In genomic region chr1:53237638-53238037, GRCh38 we compare ENCODE assay signal across 8 cellular contexts. TPM values are rescaled to one million over a fixed set of nuclear protein-coding genes. Genes with fewer than 3 reads are reported as not detected.
A peak's percentile ranks its signal among the peaks of the same experiment; 100 is the strongest.
DNase-seq lines count a peak whose midpoint lies in the region; ATAC-seq, FAIRE-seq and TF ChIP-seq lines count a peak whose summit lies in the region.

No MANE protein-coding gene starts in this region.

- no peak for ATAC-seq in psoas muscle
- no peak for ATAC-seq in HG03520 (IDR thresholded peaks at IDR 0.05; ENCODE audit: unreplicated experiment)

- no peaks in the 10 kb centered on the region for H3K9me2 ChIP-seq in PC-9 (ENCODE audit: insufficient read depth)

- CTCF ChIA-PET in PC-9 (lab: Charles Lee) = interaction anchor here (0.5 kb wide), 1 partner anchor 499 kb away, joined by 3 read pairs; no protein-coding TSS in a partner anchor

- POLR2A ChIA-PET in PC-9 (lab: Charles Lee; ENCODE audit: unreplicated experiment) = no interaction called here

- TF ChIP-seq CTCF in GM12864 (IDR thresholded peaks at IDR 0.05; ENCODE audit: low read depth, low read length, missing control alignments) (no peak), PC-9 (conservative IDR thresholded peaks at IDR 0.05) (no peak), esophagus muscularis mucosa (IDR thresholded peaks at IDR 0.05) (no peak), psoas muscle (IDR thresholded peaks at IDR 0.05) (no peak)

- H3K4me1 ChIP-seq in PC-9 (replicated peaks; ENCODE audit: insufficient read depth) = peaks cover 27% of the 10 kb centered on the region
- H3K4me1 ChIP-seq in esophagus muscularis mucosa = peaks cover 18 to 34% (median 30%) of the 10 kb centered on the region in 4 donors
- peaks cover 23% of the 10 kb centered on the region for H3K4me1 ChIP-seq in psoas muscle

- peak overlapping the region; percentile 91 for H3K4me2 ChIP-seq in PC-9

- no peaks in the 10 kb centered on the region for H3K27me3 ChIP-seq in PC-9 (ENCODE audit: insufficient read depth, low read depth)
- H3K27me3 ChIP-seq in esophagus muscularis mucosa = no peaks in the 10 kb centered on the region
- H3K27me3 ChIP-seq in psoas muscle (ENCODE audit: insufficient read depth in 3 of 3, low read length in 2 of 3) = peaks cover 0 to 6% (median 0%) of the 10 kb centered on the region in 3 donors

- no peak for FAIRE-seq in GM12891 (lab: Jason Lieb, UNC)

- TF ChIP-seq POLR2A in esophagus muscularis mucosa (IDR thresholded peaks at IDR 0.05; ENCODE audit: low read depth) = no peak
- TF ChIP-seq POLR2A in GM12891 (IDR thresholded peaks at IDR 0.05; ENCODE audit: low read depth, low read length) = no peak

- DNase-seq in GM12864 (ENCODE audit: low read depth) (no peak), PC-9 (no peak), esophagus muscularis mucosa (ENCODE audit: extremely low spot score) (no peak), psoas muscle (no peak), amygdala (lab: John Stamatoyannopoulos, UW) (no peak), KG1 (lab: John Stamatoyannopoulos, UW) (no peak), GM12891 (ENCODE audit: insufficient read length, low spot score) (no peak)

- H3F3A ChIP-seq in PC-9 (ENCODE audit: insufficient read depth, low read depth) = peaks cover 39% of the 10 kb centered on the region

- intact Hi-C loops in PC-9 (cut with micrococcal nuclease; ENCODE audit: unreplicated experiment) (loop anchor here (2.0 to 5.0 kb wide), 2 partner anchors 17 to 535 kb away; partner anchors contain the start of gene CZIB), esophagus muscularis mucosa (cut with DNase I) (no loop called here), psoas muscle (cut with DNase I) (loop anchor here (2.0 to 5.0 kb wide), 2 partner anchors 17 to 40 kb away; partner anchors contain the start of genes CZIB (in 2 of the 2) and CPT2 (in 1 of the 2))

- peaks cover 39% of the 10 kb centered on the region for H3K79me2 ChIP-seq in PC-9 (ENCODE audit: low read depth)

- H3K36me3 ChIP-seq in PC-9 (ENCODE audit: low read depth) = peaks cover 16% of the 10 kb centered on the region
- H3K36me3 ChIP-seq in esophagus muscularis mucosa = peaks cover 20 to 39% (median 34%) of the 10 kb centered on the region in 4 donors
- H3K36me3 ChIP-seq in psoas muscle (ENCODE audit: insufficient read depth in 1 of 2, low read depth in 1 of 2) = peaks cover 13 to 39% of the 10 kb centered on the region in 2 donors

- H4K20me1 ChIP-seq in PC-9 (ENCODE audit: insufficient read depth) = no peaks in the 10 kb centered on the region

- H2AFZ ChIP-seq in PC-9 = peak overlapping the region; percentile 90

- H3K9me3 ChIP-seq in PC-9 (ENCODE audit: insufficient read depth, low read depth) (no peaks in the 10 kb centered on the region), esophagus muscularis mucosa (no peaks in the 10 kb centered on the region), psoas muscle (no peaks in the 10 kb centered on the region)

- TSS peak; percentile 43 for BruUV-seq in PC-9 (replicated peaks; lab: Mats Ljungman, UMichigan)

- H3K4me3 ChIP-seq in GM12864 (ENCODE audit: low read depth, low read length) (peak overlapping the region; percentile 93), PC-9 (peak overlapping the region; percentile 76), esophagus muscularis mucosa (peak overlapping the region; percentile 79 to 98 (median 94)), psoas muscle (peak overlapping the region; percentile 90)

- 32% methylated on average over 8 of the region's 8 CpGs for WGBS in esophagus muscularis mucosa
- WGBS in psoas muscle, 3 donors = 8 to 28% (median 23%) methylated on average over 6 to 8 of the region's 8 CpGs

- H3K27ac ChIP-seq in PC-9 (0 out of 2 replicates have a peak overlapping the region, but pooled peaks have one; percentile 71), esophagus muscularis mucosa (replicated peaks in 1 of 4) (peak overlapping the region; percentile 78 to 84 (median 80)), psoas muscle (peak overlapping the region; percentile 83)

- no peak for TF ChIP-seq EP300 in esophagus muscularis mucosa (IDR thresholded peaks at IDR 0.05)

TF ChIP-seq in GM12891, 5 proteins besides CTCF, POLR2A, EP300 and RAD21:
- TF ChIP-seq POLR2AphosphoS5 (IDR thresholded peaks at IDR 0.05; ENCODE audit: low read depth, low read length) (no peak), POU2F2 (IDR thresholded peaks at IDR 0.05; ENCODE audit: low read depth, low read length) (no peak), SPI1 (IDR thresholded peaks at IDR 0.05; ENCODE audit: low read depth, low read length) (no peak), PAX5 (IDR thresholded peaks at IDR 0.05; ENCODE audit: insufficient read depth, low read length, severe bottlenecking) (no peak), TAF1 (IDR thresholded peaks at IDR 0.05; ENCODE audit: low read depth, low read length) (no peak)

RNA-seq across cellular contexts. Expression of gene MAGOH, which starts 0.7 kb away (rescaled TPM):
- total RNA-seq in PC-9 (2021) (48.0 and 75.7 TPM in 2 replicates), esophagus muscularis mucosa (10 to 100 TPM; 28.2 to 37.6 (median 32.7) TPM), psoas muscle (10 to 100 TPM; 15.9 to 33.6 (median 26.4) TPM)
- 100 to 1,000 TPM in 1 of 3 donors, 10 to 100 TPM in 2; 47.2 to 103 (median 59.2) TPM for polyA plus RNA-seq in psoas muscle
- polyA plus RNA-seq in GM12891 (2012; ENCODE audit: low read depth, missing spikeins) = 125 TPM

RNA-seq across cellular contexts. Expression of gene CZIB, which starts 17.2 kb away (rescaled TPM):
- total RNA-seq in PC-9 (2021) (50.3 and 51.1 TPM in 2 replicates), esophagus muscularis mucosa (10 to 100 TPM; 56.5 to 72.5 (median 69.5) TPM), psoas muscle (10 to 100 TPM; 50.0 to 57.3 (median 54.2) TPM)
- polyA plus RNA-seq in psoas muscle = 10 to 100 TPM; 47.8 to 70.9 (median 49.3) TPM
- polyA plus RNA-seq in GM12891 (2012; ENCODE audit: low read depth, missing spikeins) = 33.4 TPM

RNA-seq across cellular contexts. Expression of gene CPT2, which starts 41.0 kb away (rescaled TPM):
- total RNA-seq in PC-9 (2021) (32.2 and 35.7 TPM in 2 replicates), esophagus muscularis mucosa (10 to 100 TPM; 11.4 to 19.1 (median 16.0) TPM), psoas muscle (10 to 100 TPM; 18.7 to 31.6 (median 22.2) TPM)
- polyA plus RNA-seq in psoas muscle = 10 to 100 TPM in 1 of 3 donors, 1 to 10 TPM in 2; 8.1 to 16.8 (median 8.9) TPM
- polyA plus RNA-seq in GM12891 (2012; ENCODE audit: low read depth, missing spikeins) = 18.1 TPM
